ENCODE assay signal across 8 cellular contexts in the genomic region with DNA sequence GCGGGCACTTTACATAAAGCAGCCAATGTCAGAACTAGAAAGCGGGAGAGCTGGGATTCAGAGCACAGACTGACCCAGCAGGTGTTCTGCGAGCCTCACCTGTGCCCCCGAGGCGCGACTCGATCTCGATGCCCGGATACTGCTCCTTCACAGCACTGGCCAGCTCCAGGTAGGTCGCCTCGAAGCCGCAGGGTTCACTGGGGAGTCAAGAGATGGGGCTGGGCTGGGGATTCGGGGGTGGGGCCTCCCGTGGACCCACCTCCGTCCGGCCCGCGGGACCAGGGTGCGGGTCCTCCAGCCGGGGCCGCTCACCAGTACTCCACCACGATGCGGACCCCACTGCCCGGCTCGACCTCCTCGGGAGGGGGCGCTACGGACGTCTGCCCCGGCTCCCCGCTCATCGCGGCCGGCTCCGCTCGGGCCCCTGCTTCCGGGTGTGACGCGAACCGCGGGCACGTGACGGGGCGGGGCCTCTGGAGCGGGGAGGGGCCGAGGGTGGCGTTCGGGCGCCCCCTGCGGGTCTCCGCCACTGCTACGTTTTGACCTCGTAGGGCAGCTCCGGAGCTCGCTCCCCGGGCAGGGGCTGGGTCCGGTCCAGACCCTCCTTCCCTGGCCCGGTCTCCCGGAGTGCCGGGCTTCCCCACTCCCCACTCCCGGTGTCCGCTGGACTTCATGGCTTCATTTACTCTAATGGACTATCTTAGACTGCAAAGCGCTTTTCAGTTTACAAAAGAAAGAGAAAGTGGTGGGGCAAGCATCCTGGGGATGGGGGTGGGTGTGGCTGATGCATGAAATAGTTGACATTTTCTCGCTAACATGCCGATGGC. TPM values are rescaled to one million over a fixed set of nuclear protein-coding genes. Genes with fewer than 3 reads are reported as not detected.
DNase-seq lines count a peak whose midpoint lies in the region; ATAC-seq, FAIRE-seq and TF ChIP-seq lines count a peak whose summit lies in the region.

MIEN1 (minus strand) TSS at position 438 of the 827 bp plus-strand sequence; CDS start at position 401, 37 bp downstream.

- 2% methylated on average over 65 of the region's 65 CpGs for WGBS in HUES64

- H3K4me2 ChIP-seq in OCI-LY3 (ENCODE audit: low read length): peak within 1 kb of the TSS; percentile 99

- H3K4me3 ChIP-seq in HUES64 (ENCODE audit: low read length) (peak within 1 kb of the TSS; percentile 71), OCI-LY3 (ENCODE audit: low read length) (peak within 1 kb of the TSS; percentile 98), mucosa of rectum (ENCODE audit: low read length in 2 of 2) (peak within 1 kb of the TSS; percentile 82 to 84)

- FAIRE-seq in D721Med (lab: Jason Lieb, UNC): no peak

- H3K36me3 ChIP-seq in HUES64 (ENCODE audit: insufficient read depth, low read length): peaks cover 35% of the 10 kb centered on the region
- peaks cover 14% of the 10 kb centered on the region for H3K36me3 ChIP-seq in OCI-LY3 (replicated peaks; ENCODE audit: low read depth, low read length)
- H3K36me3 ChIP-seq in mucosa of rectum (ENCODE audit: control insufficient read depth in 2 of 2, insufficient read depth in 2 of 2, low read length in 2 of 2): peaks cover 26 to 30% of the 10 kb centered on the region in 2 donors

- peak within 1 kb of the TSS; percentile 77 for H2AFZ ChIP-seq in OCI-LY3 (ENCODE audit: low read depth, low read length)

- peak; percentile 86 for ATAC-seq in GM21423 (IDR thresholded peaks at IDR 0.05; ENCODE audit: unreplicated experiment)

- H3K9ac ChIP-seq in HUES64 (ENCODE audit: low read depth, low read length): peak within 1 kb of the TSS; percentile 75
- peak within 1 kb of the TSS; percentile 95 for H3K9ac ChIP-seq in OCI-LY3 (ENCODE audit: low read length)
- H3K9ac ChIP-seq in mucosa of rectum (ENCODE audit: low read depth in 1 of 2, low read length in 2 of 2): peak within 1 kb of the TSS; percentile 84 to 85

- no peaks in the 10 kb centered on the region for H4K20me1 ChIP-seq in OCI-LY3 (ENCODE audit: insufficient read depth, low read length)

- no peaks in the 10 kb centered on the region for H3K27me3 ChIP-seq in HUES64 (ENCODE audit: insufficient read depth, low read length)
- no peaks in the 10 kb centered on the region for H3K27me3 ChIP-seq in OCI-LY3 (ENCODE audit: low read depth, low read length)
- H3K27me3 ChIP-seq in mucosa of rectum (ENCODE audit: control insufficient read depth in 2 of 2, insufficient read depth in 2 of 2, low read length in 2 of 2): no peaks in the 10 kb centered on the region

- DNase-seq in D721Med (ENCODE audit: insufficient read length, low spot score) (peak; percentile 97), activated T-cell treated with anti-CD3 and anti-CD28 coated beads for 4 hours (peak; percentile 95), epithelial cell of prostate (ENCODE audit: low read depth, low spot score) (no peak)
- DNase-seq in stimulated activated CD8-positive, alpha-beta memory T cell treated with anti-CD3 and anti-CD28 coated beads, Interleukin-4, amount 100 ng/mL, for 48 hours: peak; percentile 98

- H3K4me1 ChIP-seq in HUES64 (ENCODE audit: insufficient read depth, low read length): no peaks in the 10 kb centered on the region; the same call in none of the 2 replicates
- H3K4me1 ChIP-seq in OCI-LY3 (ENCODE audit: low read length): peaks cover 6% of the 10 kb centered on the region
- peaks cover 4 to 17% of the 10 kb centered on the region in 2 donors for H3K4me1 ChIP-seq in mucosa of rectum (ENCODE audit: control insufficient read depth in 2 of 2, insufficient read depth in 2 of 2, low read length in 2 of 2)

- peak; percentile 67 for TF ChIP-seq CTCF in D721Med (IDR thresholded peaks at IDR 0.05; ENCODE audit: insufficient read depth, missing control alignments)
- peak; percentile 73 for TF ChIP-seq CTCF in OCI-LY3 (IDR thresholded peaks at IDR 0.05; ENCODE audit: low read depth, low read length)

- H3K9me3 ChIP-seq in HUES64 (ENCODE audit: insufficient read depth, low read depth, low read length) (no peaks in the 10 kb centered on the region), OCI-LY3 (ENCODE audit: insufficient read depth, low read length) (no peaks in the 10 kb centered on the region), mucosa of rectum (ENCODE audit: control insufficient read depth in 2 of 2, low read length in 2 of 2) (no peaks in the 10 kb centered on the region)

- peaks cover 10% of the 10 kb centered on the region for H3K79me2 ChIP-seq in OCI-LY3 (ENCODE audit: low read length)

- peak within 1 kb of the TSS; percentile 72 for H3K27ac ChIP-seq in HUES64 (ENCODE audit: low read depth, low read length)
- peak within 1 kb of the TSS; percentile 59 for H3K27ac ChIP-seq in OCI-LY3 (ENCODE audit: low read length)
- H3K27ac ChIP-seq in epithelial cell of prostate: peak within 1 kb of the TSS; percentile 61
- H3K27ac ChIP-seq in mucosa of rectum (ENCODE audit: low read depth in 2 of 2, low read length in 2 of 2): peak within 1 kb of the TSS; percentile 86 to 88

RNA-seq across cellular contexts. Expression of gene MIEN1, which starts in this region (rescaled TPM):
- polyA plus RNA-seq in HUES64 (2013, experiment 1 of 2): 29.9 TPM
- 42.8 TPM for polyA plus RNA-seq in HUES64 (2013, experiment 2 of 2)
